7 cellular contexts compared by ENCODE assay signal in the genomic region with DNA sequence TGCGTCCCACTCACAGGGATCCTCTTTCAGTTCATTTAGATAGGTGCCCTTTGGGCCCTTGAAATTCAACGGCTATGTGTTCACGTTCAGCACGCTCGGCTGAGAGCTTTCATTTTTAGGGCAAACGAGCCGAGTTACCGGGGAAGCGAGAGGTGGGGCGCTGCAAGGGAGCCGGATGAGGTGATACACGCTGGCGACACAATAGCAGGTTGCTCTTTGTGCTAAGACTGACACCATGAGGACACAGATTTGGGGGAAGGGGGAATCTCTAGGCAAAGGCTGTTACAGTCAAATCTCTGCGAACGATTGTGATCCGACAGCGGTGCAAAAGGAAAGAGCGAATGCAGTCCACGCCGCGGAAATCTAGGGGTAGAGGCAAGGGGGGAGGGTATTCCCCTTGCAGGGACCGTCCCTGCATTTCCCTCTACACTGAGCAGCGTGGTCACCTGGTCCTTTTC. TPM values are rescaled to one million over a fixed set of nuclear protein-coding genes. Genes with fewer than 3 reads are reported as not detected.
DNase-seq lines count a peak whose midpoint lies in the region; ATAC-seq and TF ChIP-seq lines count a peak whose summit lies in the region.

No MANE protein-coding gene starts in this region.

- peaks cover 5% of the 10 kb centered on the region for H3K27me3 Mint-ChIP-seq in activated T-helper 1 cell treated with anti-CD3 and anti-CD28 coated beads, Interleukin-12 subunit alpha, Interleukin-12 subunit beta, Interleukin-2, Interleukin-4 antibody, amounts not matched to agents 30 ng/mL and 10 ng/mL and 1 ng/mL, durations not matched to agents 14 hours and 24 hours and 36 hours (ENCODE audit: insufficient read depth)

- peaks cover 16% of the 10 kb centered on the region for H3K36me3 Mint-ChIP-seq in activated T-helper 1 cell treated with anti-CD3 and anti-CD28 coated beads, Interleukin-12 subunit alpha, Interleukin-12 subunit beta, Interleukin-2, Interleukin-4 antibody, amounts not matched to agents 30 ng/mL and 10 ng/mL and 1 ng/mL, durations not matched to agents 14 hours and 24 hours and 36 hours (ENCODE audit: low read depth)

- H3K4me3 ChIP-seq in GM12865 (ENCODE audit: low read depth, low read length) (peak overlapping the region; percentile 79), heart right ventricle (peak overlapping the region; percentile 77 to 90 (median 85)), sigmoid colon (peak overlapping the region; percentile 82 to 98 (median 91))

- H3K4me1 Mint-ChIP-seq in activated T-helper 1 cell treated with anti-CD3 and anti-CD28 coated beads, Interleukin-12 subunit alpha, Interleukin-12 subunit beta, Interleukin-2, Interleukin-4 antibody, amounts not matched to agents 30 ng/mL and 10 ng/mL and 1 ng/mL, durations not matched to agents 14 hours and 24 hours and 36 hours (ENCODE audit: low read depth), result peaks cover 57% of the 10 kb centered on the region

- intact Hi-C loops in activated T-helper 1 cell treated with anti-CD3 and anti-CD28 coated beads, Interleukin-12 subunit alpha, Interleukin-12 subunit beta, Interleukin-2, Interleukin-4 antibody, amounts not matched to agents 30 ng/mL and 10 ng/mL and 1 ng/mL, durations not matched to agents 14 hours and 24 hours and 36 hours (cut with micrococcal nuclease), result loop anchor here (1.0 to 10.0 kb wide), 11 partner anchors 44 to 1840 kb away; a partner anchor contains a TSS
- intact Hi-C loops in heart right ventricle (cut with DNase I) (loop anchor here in 9 of 10 donors (2.0 to 10.0 kb wide), 17 partner anchors 92 to 690 kb away; no protein-coding TSS in a partner anchor), sigmoid colon (cut with DNase I) (loop anchor here (2.0 to 5.0 kb wide), 2 partner anchors 44 to 525 kb away; a partner anchor contains a TSS)

- peak overlapping the region; percentile 94 for H3K4me3 Mint-ChIP-seq in activated T-helper 1 cell treated with anti-CD3 and anti-CD28 coated beads, Interleukin-12 subunit alpha, Interleukin-12 subunit beta, Interleukin-2, Interleukin-4 antibody, amounts not matched to agents 30 ng/mL and 10 ng/mL and 1 ng/mL, durations not matched to agents 14 hours and 24 hours and 36 hours

- H3K27me3 ChIP-seq in heart right ventricle (no peaks in the 10 kb centered on the region), sigmoid colon (no peaks in the 10 kb centered on the region)

- WGBS in heart right ventricle, 2 donors, result 0% methylated on average over 23 of the region's 23 CpGs
- 0% methylated on average over 23 of the region's 23 CpGs for WGBS in sigmoid colon, 2 donors

- no peak for TF ChIP-seq POLR2A in sigmoid colon (IDR thresholded peaks at IDR 0.05)

- ATAC-seq in GM21515 (IDR thresholded peaks at IDR 0.05; ENCODE audit: unreplicated experiment) (peak; percentile 13), heart right ventricle (peak; percentile 1 to 23 (median 6)), HG03520 (IDR thresholded peaks at IDR 0.05; ENCODE audit: unreplicated experiment) (no peak)

- H3K36me3 ChIP-seq in heart right ventricle (no peaks in the 10 kb centered on the region), sigmoid colon (no peaks in the 10 kb centered on the region)

- H3K4me1 ChIP-seq in heart right ventricle (peaks cover 0 to 26% (median 16%) of the 10 kb centered on the region in 9 donors), sigmoid colon (peaks cover 2 to 14% (median 11%) of the 10 kb centered on the region in 4 donors)

- H3K9me3 Mint-ChIP-seq in activated T-helper 1 cell treated with anti-CD3 and anti-CD28 coated beads, Interleukin-12 subunit alpha, Interleukin-12 subunit beta, Interleukin-2, Interleukin-4 antibody, amounts not matched to agents 30 ng/mL and 10 ng/mL and 1 ng/mL, durations not matched to agents 14 hours and 24 hours and 36 hours, result no peaks in the 10 kb centered on the region

- TF ChIP-seq EP300 in sigmoid colon (IDR thresholded peaks at IDR 0.05), result no peak

- no peaks in the 10 kb centered on the region for H3K9me3 ChIP-seq in heart right ventricle
- no peaks in the 10 kb centered on the region for H3K9me3 ChIP-seq in sigmoid colon

- DNase-seq in GM12865 (ENCODE audit: low read depth) (no peak), Kasumi-1 (lab: John Stamatoyannopoulos, UW) (peak; percentile 80 to 86), heart right ventricle (no peak), sigmoid colon (no peak)
- DNase-seq in activated T-helper 1 cell treated with anti-CD3 and anti-CD28 coated beads, Interleukin-12 subunit alpha, Interleukin-12 subunit beta, Interleukin-2, Interleukin-4 antibody, amounts not matched to agents 30 ng/mL and 10 ng/mL and 1 ng/mL, durations not matched to agents 14 hours and 24 hours and 36 hours (ENCODE audit: low spot score), result no peak

- TF ChIP-seq CTCF in GM12865 (IDR thresholded peaks at IDR 0.05; ENCODE audit: insufficient read depth, low read depth, low read length, missing control alignments), result no peak
- no peak for TF ChIP-seq CTCF in heart right ventricle (IDR thresholded peaks at IDR 0.05)
- TF ChIP-seq CTCF in sigmoid colon (IDR thresholded peaks at IDR 0.05), result no peak

- H3K27ac ChIP-seq in heart right ventricle (peak overlapping the region; percentile 91 to 99 (median 98)), sigmoid colon (peak overlapping the region; percentile 95 to 99 (median 98))

- peak overlapping the region; percentile 92 for H3K27ac Mint-ChIP-seq in activated T-helper 1 cell treated with anti-CD3 and anti-CD28 coated beads, Interleukin-12 subunit alpha, Interleukin-12 subunit beta, Interleukin-2, Interleukin-4 antibody, amounts not matched to agents 30 ng/mL and 10 ng/mL and 1 ng/mL, durations not matched to agents 14 hours and 24 hours and 36 hours

RNA-seq across cellular contexts. Expression of a gene that starts 0.7 kb away (rescaled TPM):
- 0.78 and 0.86 TPM in 2 replicates for total RNA-seq in activated T-helper 1 cell treated with anti-CD3 and anti-CD28 coated beads, Interleukin-12 subunit alpha, Interleukin-12 subunit beta, Interleukin-2, Interleukin-4 antibody, amounts not matched to agents 30 ng/mL and 10 ng/mL and 1 ng/mL, durations not matched to agents 14 hours and 24 hours and 36 hours
- total RNA-seq in heart right ventricle, result under 1 TPM; 0.17 to 0.69 (median 0.41) TPM
- under 1 TPM; 0.15 to 0.19 TPM for polyA plus RNA-seq in heart right ventricle
- total RNA-seq in sigmoid colon, result under 1 TPM; 0.14 to 0.36 (median 0.30) TPM
- under 1 TPM; 0.60 to 0.92 (median 0.76) TPM for polyA plus RNA-seq in sigmoid colon

RNA-seq across cellular contexts. Expression of a gene that starts 0.8 kb away (rescaled TPM):
- 56.9 and 67.6 TPM in 2 replicates for total RNA-seq in activated T-helper 1 cell treated with anti-CD3 and anti-CD28 coated beads, Interleukin-12 subunit alpha, Interleukin-12 subunit beta, Interleukin-2, Interleukin-4 antibody, amounts not matched to agents 30 ng/mL and 10 ng/mL and 1 ng/mL, durations not matched to agents 14 hours and 24 hours and 36 hours
- 10 to 100 TPM; 49.4 to 89.9 (median 56.9) TPM for total RNA-seq in heart right ventricle
- polyA plus RNA-seq in heart right ventricle, result 10 to 100 TPM; 21.8 to 28.5 TPM
- 100 to 1,000 TPM in 2 of 4 donors, 10 to 100 TPM in 2; 80.0 to 180 (median 118) TPM for total RNA-seq in sigmoid colon
- 10 to 100 TPM; 27.0 to 40.9 (median 31.2) TPM for polyA plus RNA-seq in sigmoid colon

RNA-seq across cellular contexts. Expression of a gene that starts 44.6 kb away (rescaled TPM):
- total RNA-seq in activated T-helper 1 cell treated with anti-CD3 and anti-CD28 coated beads, Interleukin-12 subunit alpha, Interleukin-12 subunit beta, Interleukin-2, Interleukin-4 antibody, amounts not matched to agents 30 ng/mL and 10 ng/mL and 1 ng/mL, durations not matched to agents 14 hours and 24 hours and 36 hours, result 50.1 and 53.0 TPM in 2 replicates
- total RNA-seq in heart right ventricle (100 to 1,000 TPM in 5 of 10 donors, 10 to 100 TPM in 5; 90.4 to 147 (median 100) TPM), sigmoid colon (10 to 100 TPM; 28.0 to 45.3 (median 37.3) TPM)
- polyA plus RNA-seq in heart right ventricle (10 to 100 TPM; 18.4 to 27.5 TPM), sigmoid colon (10 to 100 TPM in 2 of 3 donors, 1 to 10 TPM in 1; 6.9 to 18.7 (median 10.8) TPM)

Comparison
In these comparisons a context has a peak if more than half of its experiments do, and no peak if none do; other contexts are left out.
1. DNase-seq: peak in Kasumi-1 (2 of 2); none in GM12865 (single experiment), activated T-helper 1 cell treated with anti-CD3 and anti-CD28 coated beads, Interleukin-12 subunit alpha, Interleukin-12 subunit beta, Interleukin-2, Interleukin-4 antibody, amounts not matched to agents 30 ng/mL and 10 ng/mL and 1 ng/mL, durations not matched to agents 14 hours and 24 hours and 36 hours (single experiment), heart right ventricle (0 of 2) and sigmoid colon (single experiment).
2. Peak in every context shown above with its lines, with median percentiles within 50 percentile points of each other: H3K4me3 ChIP-seq.